ENCODE assay signal across 8 cellular contexts in the genomic region with DNA sequence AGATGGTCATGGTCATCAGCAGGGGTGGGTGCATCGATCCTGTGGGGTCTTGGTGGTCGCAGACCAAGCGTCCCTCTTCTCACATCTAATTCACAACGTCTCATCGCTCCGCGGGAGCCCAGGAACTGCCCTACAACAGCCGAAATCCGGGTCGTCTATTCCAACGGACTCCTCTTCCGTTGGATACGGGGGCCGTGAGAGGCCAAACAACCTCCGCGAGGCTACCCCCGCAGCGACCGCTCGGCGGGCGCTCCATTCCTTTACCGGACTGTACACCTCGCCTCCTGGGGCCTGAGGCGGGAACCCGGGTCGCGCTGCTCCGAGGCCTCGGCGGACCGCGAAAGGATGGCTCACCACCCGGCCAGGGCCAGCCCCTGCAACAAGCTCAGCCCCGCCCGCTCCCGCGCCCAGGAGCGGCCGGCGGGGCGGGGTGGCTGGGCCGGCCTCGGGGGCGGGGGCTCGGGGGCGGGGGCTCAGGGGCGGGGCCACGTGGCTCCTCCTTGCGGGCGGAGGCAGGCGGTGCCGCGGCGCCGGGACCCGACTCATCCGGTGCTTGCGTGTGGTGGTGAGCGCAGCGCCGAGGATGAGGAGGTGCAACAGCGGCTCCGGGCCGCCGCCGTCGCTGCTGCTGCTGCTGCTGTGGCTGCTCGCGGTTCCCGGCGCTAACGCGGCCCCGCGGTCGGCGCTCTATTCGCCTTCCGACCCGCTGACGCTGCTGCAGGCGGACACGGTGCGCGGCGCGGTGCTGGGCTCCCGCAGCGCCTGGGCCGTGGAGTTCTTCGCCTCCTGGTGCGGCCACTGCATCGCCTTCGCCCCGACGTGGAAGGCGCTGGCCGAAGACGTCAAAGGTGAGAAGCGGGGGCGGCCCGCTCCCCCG. TPM values are rescaled to one million over a fixed set of nuclear protein-coding genes. Genes with fewer than 3 reads are reported as not detected.
DNase-seq lines count a peak whose midpoint lies in the region; TF ChIP-seq lines count a peak whose summit lies in the region.

A gene with protein sequence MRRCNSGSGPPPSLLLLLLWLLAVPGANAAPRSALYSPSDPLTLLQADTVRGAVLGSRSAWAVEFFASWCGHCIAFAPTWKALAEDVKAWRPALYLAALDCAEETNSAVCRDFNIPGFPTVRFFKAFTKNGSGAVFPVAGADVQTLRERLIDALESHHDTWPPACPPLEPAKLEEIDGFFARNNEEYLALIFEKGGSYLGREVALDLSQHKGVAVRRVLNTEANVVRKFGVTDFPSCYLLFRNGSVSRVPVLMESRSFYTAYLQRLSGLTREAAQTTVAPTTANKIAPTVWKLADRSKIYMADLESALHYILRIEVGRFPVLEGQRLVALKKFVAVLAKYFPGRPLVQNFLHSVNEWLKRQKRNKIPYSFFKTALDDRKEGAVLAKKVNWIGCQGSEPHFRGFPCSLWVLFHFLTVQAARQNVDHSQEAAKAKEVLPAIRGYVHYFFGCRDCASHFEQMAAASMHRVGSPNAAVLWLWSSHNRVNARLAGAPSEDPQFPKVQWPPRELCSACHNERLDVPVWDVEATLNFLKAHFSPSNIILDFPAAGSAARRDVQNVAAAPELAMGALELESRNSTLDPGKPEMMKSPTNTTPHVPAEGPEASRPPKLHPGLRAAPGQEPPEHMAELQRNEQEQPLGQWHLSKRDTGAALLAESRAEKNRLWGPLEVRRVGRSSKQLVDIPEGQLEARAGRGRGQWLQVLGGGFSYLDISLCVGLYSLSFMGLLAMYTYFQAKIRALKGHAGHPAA (plus strand): TSS at position 545 of the 877 bp plus-strand sequence. CDS start 39 bp downstream, at position 584.

- H3F3A ChIP-seq in neural cell (ENCODE audit: insufficient read depth, low read length, poor library complexity, severe bottlenecking): no peaks in the 10 kb centered on the region

- H3K27ac ChIP-seq in neural cell (ENCODE audit: low read length) (peak within 1 kb of the TSS; percentile 69), stomach (peak within 1 kb of the TSS; percentile 94 to 96 (median 95))

- peak within 1 kb of the TSS; percentile 89 for H3K4me2 ChIP-seq in neural cell (ENCODE audit: low read length)

- peak; percentile 92 for DNase-seq in ELR (ENCODE audit: low read depth)
- DNase-seq in H4 (ENCODE audit: low spot score): peak; percentile 77
- peak; percentile 88 for DNase-seq in LoVo (ENCODE audit: low spot score)
- peak; percentile 41 for DNase-seq in SIG-M5 (lab: John Stamatoyannopoulos, UW)
- peak; percentile 90 for DNase-seq in activated gamma-delta T cell (lab: John Stamatoyannopoulos, UW)
- DNase-seq in fibroblast of the conjunctiva (ENCODE audit: low read depth): peak; percentile 68
- DNase-seq in stomach: peak; percentile 92

- H3K36me3 ChIP-seq in neural cell (ENCODE audit: insufficient read depth, low read length) (no peaks in the 10 kb centered on the region), stomach (no peaks in the 10 kb centered on the region)

- no peaks in the 10 kb centered on the region for H3K9me2 ChIP-seq in neural cell (ENCODE audit: insufficient read depth, low read length)

- TF ChIP-seq RAD21 in neural cell (conservative IDR thresholded peaks at IDR 0.05): peak; percentile 4

- H3K9me3 ChIP-seq in neural cell (ENCODE audit: low read length) (no peaks in the 10 kb centered on the region), stomach (no peaks in the 10 kb centered on the region)

- H2AFZ ChIP-seq in neural cell (ENCODE audit: low read depth, low read length): peak within 1 kb of the TSS; percentile 92

- peaks cover 3% of the 10 kb centered on the region for H4K20me1 ChIP-seq in neural cell (ENCODE audit: insufficient read depth)

- H3K9ac ChIP-seq in neural cell (ENCODE audit: low read length): peak within 1 kb of the TSS; percentile 92

- intact Hi-C loops in stomach (cut with DNase I; ENCODE audit: low total_unique reads): no loop called here

- H3K4me3 ChIP-seq in neural cell (ENCODE audit: low read length) (peak within 1 kb of the TSS; percentile 77), stomach (peak within 1 kb of the TSS; percentile 92 to 96 (median 94))

- WGBS in stomach, 5 donors: 0 to 1% (median 1%) methylated on average over 17 to 104 of the region's 104 CpGs

- H3K79me2 ChIP-seq in neural cell (replicated peaks; ENCODE audit: insufficient read depth, low read length): peaks cover 28% of the 10 kb centered on the region

- H3K27me3 ChIP-seq in neural cell (ENCODE audit: insufficient read depth, low read depth, low read length) (no peaks in the 10 kb centered on the region), stomach (no peaks in the 10 kb centered on the region)

- TF ChIP-seq CTCF in neural cell (IDR thresholded peaks at IDR 0.05; ENCODE audit: poor library complexity, severe bottlenecking) (no peak), stomach (IDR thresholded peaks at IDR 0.05) (peak in 2 of 7 experiments; percentile 41 to 68)

- TF ChIP-seq EP300 in neural cell (conservative IDR thresholded peaks at IDR 0.05; ENCODE audit: poor library complexity, severe bottlenecking) (no peak), stomach (IDR thresholded peaks at IDR 0.05) (no peak)

- peak in 1 of 4 donors; percentile 77 for TF ChIP-seq POLR2A in stomach (IDR thresholded peaks at IDR 0.05)

- H3K4me1 ChIP-seq in stomach: peaks cover 37 to 58% (median 52%) of the 10 kb centered on the region in 4 donors

TF ChIP-seq in neural cell, 6 proteins besides CTCF, POLR2A, EP300 and RAD21:
- TF ChIP-seq SMC3 (conservative IDR thresholded peaks at IDR 0.05; ENCODE audit: poor library complexity) (no peak), TAF1 (IDR thresholded peaks at IDR 0.05; ENCODE audit: low read depth) (peak; percentile 68), MXI1 (conservative IDR thresholded peaks at IDR 0.05; ENCODE audit: poor library complexity, severe bottlenecking) (peak; percentile 54), REST (IDR thresholded peaks at IDR 0.05; ENCODE audit: borderline replicate concordance) (peak; percentile 85), POLR2AphosphoS5 (IDR thresholded peaks at IDR 0.05) (peak; percentile 97), EZH2 (IDR thresholded peaks at IDR 0.05; ENCODE audit: borderline replicate concordance, insufficient read depth, low read length, poor library complexity, severe bottlenecking) (no peak)

RNA-seq across cellular contexts. Expression of the gene that starts here (rescaled TPM):
- total RNA-seq in H4 (2014; rRNA removed; shearing (Covaris generic)): 83.8 and 92.7 TPM in 2 replicates
- polyA plus RNA-seq in neural cell (49.8 and 58.4 TPM in 2 replicates), stomach (100 to 1,000 TPM in 2 of 3 donors, 10 to 100 TPM in 1; 38.5 to 118 (median 103) TPM)
- 73.5 and 74.0 TPM in 2 replicates for polyA minus RNA-seq in neural cell
- total RNA-seq in stomach: 100 to 1,000 TPM in 3 of 5 donors, 10 to 100 TPM in 2; 58.3 to 323 (median 129) TPM

Comparison
In these comparisons a context has a peak if more than half of its experiments do, and no peak if none do; other contexts are left out.
1. Peak in every context shown above with its lines: DNase-seq, H3K4me3 ChIP-seq and H3K27ac ChIP-seq.
2. DNase-seq: peak in every context shown above with its lines; median percentile 92 in ELR; 92 in stomach; 90 in activated gamma-delta T cell; 88 in LoVo; 77 in H4; 68 in fibroblast of the conjunctiva; 41 in SIG-M5.